1 cellular context compared by ENCODE assay signal in the genomic region with DNA sequence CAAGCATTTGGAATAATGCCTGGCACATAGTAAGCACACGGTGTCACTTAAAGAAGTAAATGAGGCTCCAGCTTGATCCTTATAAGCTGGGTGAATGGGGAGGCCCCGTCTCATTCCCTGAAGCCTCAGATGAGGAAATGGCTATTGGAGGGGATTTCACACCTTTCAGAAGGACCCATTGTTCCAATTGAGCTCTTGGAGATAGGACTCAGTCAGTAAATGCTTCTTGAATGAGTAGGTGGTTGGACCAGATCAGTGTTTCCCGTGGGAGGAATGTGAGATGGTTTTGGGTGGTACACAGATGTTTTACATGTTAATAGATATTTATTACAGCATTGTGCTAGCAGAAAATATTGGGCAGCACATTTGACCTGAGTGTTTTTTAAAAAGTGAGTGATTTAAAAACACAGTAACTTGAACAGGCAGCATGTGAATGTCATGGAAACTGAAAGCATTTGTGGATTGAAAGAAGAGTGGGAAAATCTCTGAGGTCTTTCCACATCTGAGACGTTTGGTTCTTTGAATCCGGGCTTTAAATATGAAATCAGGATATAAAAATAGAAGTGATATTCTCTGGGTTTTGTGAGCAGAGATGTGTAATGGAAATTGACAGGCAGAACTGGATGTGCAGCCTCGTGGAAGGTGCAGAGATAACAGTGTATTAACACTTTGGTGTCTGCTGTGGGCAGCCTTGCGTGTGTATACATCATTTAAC.
TF ChIP-seq lines count a peak whose summit lies in the region.

No MANE protein-coding gene starts in this region.

TF ChIP-seq in endothelial cell of umbilical vein, 7 proteins besides CTCF, POLR2A, EP300 and RAD21 (continued from another document):
- TF ChIP-seq POLR2AphosphoS5 (IDR thresholded peaks at IDR 0.05; ENCODE audit: insufficient read depth, low read depth, low read length) = no peak
- TF ChIP-seq, protein P1, sequence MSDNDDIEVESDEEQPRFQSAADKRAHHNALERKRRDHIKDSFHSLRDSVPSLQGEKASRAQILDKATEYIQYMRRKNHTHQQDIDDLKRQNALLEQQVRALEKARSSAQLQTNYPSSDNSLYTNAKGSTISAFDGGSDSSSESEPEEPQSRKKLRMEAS (IDR thresholded peaks at IDR 0.05; ENCODE audit: insufficient read depth, insufficient read length) = no peak
- no peak for TF ChIP-seq EZH2 (IDR thresholded peaks at IDR 0.05; ENCODE audit: borderline replicate concordance, low read depth, low read length, severe bottlenecking)
- no peak for TF ChIP-seq JUN (IDR thresholded peaks at IDR 0.05; ENCODE audit: borderline replicate concordance, insufficient read depth, insufficient read length, low read depth)
- no peak for TF ChIP-seq MYC (IDR thresholded peaks at IDR 0.05; ENCODE audit: low read depth, low read length)
TF ChIP-seq in endothelial cell of umbilical vein: peak in this region for 0.
